8 cellular contexts compared by ENCODE assay signal in the genomic region with DNA sequence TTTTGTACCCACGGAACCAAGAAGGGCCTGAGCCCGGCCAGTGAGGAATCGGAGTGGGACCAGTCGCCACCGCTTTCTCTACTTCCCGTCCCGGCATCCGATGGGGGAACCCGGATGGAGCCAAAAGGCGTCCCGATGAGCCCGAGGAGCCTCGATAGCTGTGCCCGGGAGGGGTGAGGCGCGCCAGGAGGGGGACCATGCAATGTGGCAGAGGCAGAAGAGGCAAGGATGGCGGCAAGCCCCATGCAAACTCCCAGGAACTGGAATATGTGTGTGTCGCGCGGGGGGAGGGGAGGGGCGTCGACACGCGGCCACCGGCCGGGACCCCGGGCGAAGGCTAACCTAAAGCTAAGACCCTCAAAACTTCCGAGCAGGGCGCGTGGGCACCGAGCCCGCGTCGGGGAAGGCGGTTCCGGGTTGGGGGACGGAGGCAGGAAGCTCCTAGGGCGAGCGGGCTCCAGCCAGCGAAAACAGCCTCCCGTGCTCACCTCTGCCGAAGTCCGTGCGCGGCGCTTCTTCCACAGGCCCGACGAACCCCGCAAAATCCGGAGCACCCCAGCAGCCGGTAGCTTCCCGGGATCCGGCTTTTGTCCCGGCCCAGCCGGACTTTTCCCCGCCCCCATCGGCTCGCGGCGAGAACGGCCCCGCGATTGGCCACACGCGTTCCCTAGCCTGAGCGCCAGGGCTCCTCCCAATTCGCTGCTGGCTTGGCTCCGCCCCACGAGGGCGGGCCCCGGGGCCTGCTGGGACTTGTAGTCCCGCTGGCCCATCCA. TPM values are rescaled to one million over a fixed set of nuclear protein-coding genes. Genes with fewer than 3 reads are reported as not detected.
A peak's percentile ranks its signal among the peaks of the same experiment; 100 is the strongest.
DNase-seq lines count a peak whose midpoint lies in the region; ATAC-seq and TF ChIP-seq lines count a peak whose summit lies in the region.

A gene (minus strand): TSS at position 560 of the 773 bp plus-strand sequence. CDS start 5,078 bp downstream, outside the sequence.

- TF ChIP-seq CTCF in dorsolateral prefrontal cortex (IDR thresholded peaks at IDR 0.05 in 54 of 56, conservative IDR thresholded peaks at IDR 0.05 in 2 of 56; ENCODE audit: low read depth in 1 of 56, partially characterized antibody in 56 of 56) (peak in 19 of 56 donors; percentile 3 to 47 (median 24)), lower leg skin (IDR thresholded peaks at IDR 0.05) (no peak)

- CTCF ChIA-PET in activated CD4-positive, alpha-beta memory T cell treated with anti-CD3 and anti-CD28 coated beads for 36 hours (lab: Charles Lee): interaction anchor here (0.8 to 1.6 kb wide), 6 partner anchors 11 to 183 kb away, joined by 3 to 9 read pairs (median 3); a partner anchor contains a TSS

- H3K4me2 ChIP-seq in BLaER1 treated with 17β-estradiol and CSF1 and Interleukin-3, amounts not matched to agents 10 nM and 100 nM: peak within 1 kb of the TSS; percentile 92 to 97 (median 95)

- peak within 1 kb of the TSS; percentile 95 for H3K4me3 Mint-ChIP-seq in activated CD4-positive, alpha-beta memory T cell treated with anti-CD3 and anti-CD28 coated beads for 36 hours

- no peaks in the 10 kb centered on the region for H3K9me3 ChIP-seq in BLaER1 treated with 17β-estradiol and CSF1 and Interleukin-3, amounts not matched to agents 10 nM and 100 nM (replicated peaks in 1 of 11)

- peaks cover 35% of the 10 kb centered on the region for H3K4me1 Mint-ChIP-seq in activated CD4-positive, alpha-beta memory T cell treated with anti-CD3 and anti-CD28 coated beads for 36 hours (ENCODE audit: low read depth)

- H3K27me3 Mint-ChIP-seq in activated CD4-positive, alpha-beta memory T cell treated with anti-CD3 and anti-CD28 coated beads for 36 hours: no peaks in the 10 kb centered on the region

- peak within 1 kb of the TSS; percentile 89 to 98 (median 94) for H3K4me3 ChIP-seq in BLaER1 treated with 17β-estradiol and CSF1 and Interleukin-3, amounts not matched to agents 10 nM and 100 nM
- H3K4me3 ChIP-seq in dorsolateral prefrontal cortex (peak within 1 kb of the TSS; percentile 74 to 99 (median 94)), lower leg skin (ENCODE audit: low read depth, poor library complexity, severe bottlenecking) (peak within 1 kb of the TSS; percentile 94)

- POLR2A ChIA-PET in activated CD4-positive, alpha-beta memory T cell treated with anti-CD3 and anti-CD28 coated beads for 36 hours (lab: Charles Lee): interaction anchor here (1.0 to 2.5 kb wide), 6 partner anchors 9 to 99 kb away, joined by 3 to 25 read pairs (median 6); a partner anchor contains a TSS

- H3K27ac Mint-ChIP-seq in activated CD4-positive, alpha-beta memory T cell treated with anti-CD3 and anti-CD28 coated beads for 36 hours: peak within 1 kb of the TSS; percentile 86

- peak in 1 of 2 donors; percentile 9 for TF ChIP-seq POLR2A in lower leg skin (IDR thresholded peaks at IDR 0.05)

- H3K9me3 Mint-ChIP-seq in activated CD4-positive, alpha-beta memory T cell treated with anti-CD3 and anti-CD28 coated beads for 36 hours: no peaks in the 10 kb centered on the region

- ATAC-seq in GM19351 (IDR thresholded peaks at IDR 0.05; ENCODE audit: unreplicated experiment) (peak; percentile 93), HG03521 (IDR thresholded peaks at IDR 0.05; ENCODE audit: unreplicated experiment) (peak; percentile 97)

- H4K20me1 ChIP-seq in BLaER1 treated with 17β-estradiol and CSF1 and Interleukin-3, amounts not matched to agents 10 nM and 100 nM: peaks cover 31 to 50% (median 47%) of the 10 kb centered on the region in 11 experiments; a peak in 21 of 22 replicates

- H3K27ac ChIP-seq in BLaER1 treated with 17β-estradiol and CSF1 and Interleukin-3, amounts not matched to agents 10 nM and 100 nM: peak within 1 kb of the TSS; percentile 69 to 96 (median 94)
- peak within 1 kb of the TSS in 58 of 59 donors; percentile 29 to 92 (median 84) for H3K27ac ChIP-seq in dorsolateral prefrontal cortex

- intact Hi-C loops in activated CD4-positive, alpha-beta memory T cell treated with anti-CD3 and anti-CD28 coated beads for 36 hours (cut with micrococcal nuclease): loop anchor here (1.0 to 5.0 kb wide), 3 partner anchors 12 to 51 kb away; a partner anchor contains a TSS
- intact Hi-C loops in dorsolateral prefrontal cortex (cut with DNase I): loop anchor here (2.0 to 5.0 kb wide), 2 partner anchors 54 to 56 kb away; a partner anchor contains a TSS
- intact Hi-C loops in lower leg skin (cut with DNase I; ENCODE audit: low total_unique reads): no loop called here

- DNase-seq in NCI-H748 treated with DMSO at 0.1 percent for 48 hours (lab: John Stamatoyannopoulos, UW) (peak; percentile 84), dorsolateral prefrontal cortex (peak; percentile 93 to 99 (median 97)), lower leg skin (ENCODE audit: low spot score in 2 of 2) (peak; percentile 95 to 99)
- peak; percentile 98 for DNase-seq in activated CD4-positive, alpha-beta memory T cell treated with anti-CD3 and anti-CD28 coated beads for 36 hours
- DNase-seq in stimulated activated CD4-positive, alpha-beta T cell treated with anti-CD3 and anti-CD28 coated beads, Interleukin-4, amount 100 ng/mL, for 48 hours (ENCODE audit: low read depth in 2 of 2): peak; percentile 93 to 95

- no peaks in the 10 kb centered on the region for H3K27me3 ChIP-seq in BLaER1 treated with 17β-estradiol and CSF1 and Interleukin-3, amounts not matched to agents 10 nM and 100 nM
- H3K27me3 ChIP-seq in dorsolateral prefrontal cortex: no peaks in the 10 kb centered on the region

- WGBS in lower leg skin, 2 donors: 0 to 2% methylated on average over 57 to 61 of the region's 73 CpGs

- H3K9ac ChIP-seq in BLaER1 treated with 17β-estradiol and CSF1 and Interleukin-3, amounts not matched to agents 10 nM and 100 nM: peak within 1 kb of the TSS; percentile 88 to 98 (median 93)

- H3K4me1 ChIP-seq in BLaER1 treated with 17β-estradiol and CSF1 and Interleukin-3, amounts not matched to agents 10 nM and 100 nM: peaks cover 45 to 84% (median 78%) of the 10 kb centered on the region in 10 experiments

- H3K36me3 ChIP-seq in BLaER1 treated with 17β-estradiol and CSF1 and Interleukin-3, amounts not matched to agents 10 nM and 100 nM: peaks cover 9 to 34% (median 27%) of the 10 kb centered on the region in 11 experiments

- H3K36me3 Mint-ChIP-seq in activated CD4-positive, alpha-beta memory T cell treated with anti-CD3 and anti-CD28 coated beads for 36 hours: peaks cover 1% of the 10 kb centered on the region

RNA-seq across cellular contexts. Expression of the gene that starts here (rescaled TPM):
- total RNA-seq in activated CD4-positive, alpha-beta memory T cell treated with anti-CD3 and anti-CD28 coated beads for 36 hours: 100 to 1,000 TPM; 186 to 203 TPM
- 100 to 1,000 TPM in 13 of 120 experiments, 10 to 100 TPM in 107; 51.8 to 126 (median 85.4) TPM for total RNA-seq in dorsolateral prefrontal cortex
- total RNA-seq in lower leg skin: 10 to 100 TPM; 50.3 to 73.0 (median 62.4) TPM

Comparison
In these comparisons a context has a peak if more than half of its experiments do, and no peak if none do; other contexts are left out.
1. Peak in every context shown above with its lines: DNase-seq, ATAC-seq, H3K4me3 ChIP-seq and H3K27ac ChIP-seq.